Comparison of ENCODE assay signal across 18 cellular contexts in genomic region chr3:148280623-148281242, GRCh38.
"Had no signal": no experiment of that assay in that cellular context is flagged by ENCODE, and none has a peak within 500 bp of the region (broad histone marks: within the 10 kb centered on the region; RNA-seq: fewer than 3 reads in every experiment).

No MANE protein-coding gene starts in this region.

- H3K9me3 ChIP-seq: colonic mucosa, right lobe of liver, thyroid gland had no signal

- H3K36me3 Mint-ChIP-seq: activated CD8-positive, alpha-beta memory T cell treated with anti-CD3 and anti-CD28 coated beads, Interleukin-2, amount 10 ng/mL, durations not matched to agents 7 days and 5 days; brain; memory B cell; naive B cell; stimulated activated memory B cell treated with anti-CD40 and anti-IgM and Interleukin-4, amounts not matched to agents 10 μg/mL and 1 μg/mL and 100 μg/mL, for 72 hours had no signal

- DNase-seq: activated CD4-positive, alpha-beta memory T cell treated with anti-CD3 and anti-CD28 coated beads, Interleukin-2, amount 10 ng/mL, durations not matched to agents 7 days and 5 days; activated CD4-positive, alpha-beta T cell treated with anti-CD3 and anti-CD28 coated beads for 48 hours; activated CD8-positive, alpha-beta memory T cell treated with anti-CD3 and anti-CD28 coated beads, Interleukin-2, amount 10 ng/mL, durations not matched to agents 7 days and 5 days; activated naive CD4-positive, alpha-beta T cell treated with Interleukin-2 at 50 U/mL for 16 hours; central memory CD4-positive, alpha-beta T cell; colonic mucosa; erythroblast; hypothalamus; left ventricle myocardium superior; naive B cell; stimulated activated CD4-positive, alpha-beta T cell treated with anti-CD3 and anti-CD28 coated beads, Interleukin-4, amount 100 ng/mL, for 4 hours; thyroid gland had no signal

- H3K4me3 ChIP-seq: colonic mucosa, neural progenitor cell, right lobe of liver, smooth muscle cell, thyroid gland had no signal

- H3K4me3 Mint-ChIP-seq: activated CD4-positive, alpha-beta memory T cell treated with anti-CD3 and anti-CD28 coated beads, Interleukin-2, amount 10 ng/mL, durations not matched to agents 7 days and 5 days; activated CD8-positive, alpha-beta memory T cell treated with anti-CD3 and anti-CD28 coated beads, Interleukin-2, amount 10 ng/mL, durations not matched to agents 7 days and 5 days; brain; memory B cell; naive B cell; neural progenitor cell; stimulated activated memory B cell treated with anti-CD40 and anti-IgM and Interleukin-4, amounts not matched to agents 10 μg/mL and 1 μg/mL and 100 μg/mL, for 72 hours had no signal

- H3K27me3 ChIP-seq: colonic mucosa, neural progenitor cell, right lobe of liver, thyroid gland had no signal

- ATAC-seq: activated CD8-positive, alpha-beta memory T cell treated with anti-CD3 and anti-CD28 coated beads, Interleukin-2, amount 10 ng/mL, durations not matched to agents 7 days and 5 days; left ventricle myocardium superior; right lobe of liver; stimulated activated memory B cell treated with anti-CD40 and anti-IgM and Interleukin-4, amounts not matched to agents 10 μg/mL and 1 μg/mL and 100 μg/mL, for 72 hours had no signal

- H3K27me3 Mint-ChIP-seq: activated CD4-positive, alpha-beta memory T cell treated with anti-CD3 and anti-CD28 coated beads, Interleukin-2, amount 10 ng/mL, durations not matched to agents 7 days and 5 days; activated CD8-positive, alpha-beta memory T cell treated with anti-CD3 and anti-CD28 coated beads, Interleukin-2, amount 10 ng/mL, durations not matched to agents 7 days and 5 days; brain; memory B cell; naive B cell; stimulated activated memory B cell treated with anti-CD40 and anti-IgM and Interleukin-4, amounts not matched to agents 10 μg/mL and 1 μg/mL and 100 μg/mL, for 72 hours had no signal

- H3K4me1 ChIP-seq: colonic mucosa, neural progenitor cell, right lobe of liver, thyroid gland had no signal

- H3K27ac ChIP-seq: colonic mucosa, neural progenitor cell, right lobe of liver, thyroid gland had no signal

- H3K4me1 Mint-ChIP-seq: activated CD4-positive, alpha-beta memory T cell treated with anti-CD3 and anti-CD28 coated beads, Interleukin-2, amount 10 ng/mL, durations not matched to agents 7 days and 5 days; activated CD8-positive, alpha-beta memory T cell treated with anti-CD3 and anti-CD28 coated beads, Interleukin-2, amount 10 ng/mL, durations not matched to agents 7 days and 5 days; brain; memory B cell; naive B cell; neural progenitor cell; stimulated activated memory B cell treated with anti-CD40 and anti-IgM and Interleukin-4, amounts not matched to agents 10 μg/mL and 1 μg/mL and 100 μg/mL, for 72 hours had no signal

- H3K9me3 Mint-ChIP-seq: memory B cell; stimulated activated memory B cell treated with anti-CD40 and anti-IgM and Interleukin-4, amounts not matched to agents 10 μg/mL and 1 μg/mL and 100 μg/mL, for 72 hours had no signal

- H3K27ac Mint-ChIP-seq: activated CD4-positive, alpha-beta memory T cell treated with anti-CD3 and anti-CD28 coated beads, Interleukin-2, amount 10 ng/mL, durations not matched to agents 7 days and 5 days; activated CD8-positive, alpha-beta memory T cell treated with anti-CD3 and anti-CD28 coated beads, Interleukin-2, amount 10 ng/mL, durations not matched to agents 7 days and 5 days; brain; memory B cell; naive B cell; neural progenitor cell; stimulated activated memory B cell treated with anti-CD40 and anti-IgM and Interleukin-4, amounts not matched to agents 10 μg/mL and 1 μg/mL and 100 μg/mL, for 72 hours had no signal

- H3K36me3 ChIP-seq: colonic mucosa, neural progenitor cell, right lobe of liver, thyroid gland had no signal
